In genomic region chr3:146160964-146161724, GRCh38 we compare ENCODE assay signal across 8 cellular contexts. TPM values are rescaled to one million over a fixed set of nuclear protein-coding genes. Genes with fewer than 3 reads are reported as not detected.
A peak's percentile ranks its signal among the peaks of the same experiment; 100 is the strongest.
DNase-seq lines count a peak whose midpoint lies in the region; ATAC-seq and TF ChIP-seq lines count a peak whose summit lies in the region.

TSS of gene PLOD2 (minus strand) at chr3:146161184. CDS start at chr3:146160989, 195 bp downstream.

- WGBS in HUES64: 4% methylated on average over 76 of the region's 76 CpGs
- 0 to 3% (median 1%) methylated on average over 33 to 76 of the region's 76 CpGs for WGBS in spleen, 5 donors

- no peaks in the 10 kb centered on the region for H3K9me3 ChIP-seq in HUES64 (ENCODE audit: insufficient read depth, low read depth, low read length)
- H3K9me3 ChIP-seq in spleen: no peaks in the 10 kb centered on the region

- peak within 1 kb of the TSS; percentile 76 for H3K9ac ChIP-seq in HUES64 (ENCODE audit: low read depth, low read length)

- TF ChIP-seq CTCF in spleen (IDR thresholded peaks at IDR 0.05 in 8 of 11, conservative IDR thresholded peaks at IDR 0.05 in 3 of 11): no peak

- peak within 1 kb of the TSS; percentile 80 for H3K4me3 ChIP-seq in HUES64 (ENCODE audit: low read length)
- H3K4me3 ChIP-seq in spleen: peak within 1 kb of the TSS; percentile 47 to 84 (median 60)

- H3K27me3 ChIP-seq in HUES64 (ENCODE audit: insufficient read depth, low read length) (peaks cover 15% of the 10 kb centered on the region; the same call in 1 of the 2 replicates), spleen (replicated peaks in 1 of 7) (peaks cover 0 to 49% (median 12%) of the 10 kb centered on the region in 7 donors)

- H3K4me1 ChIP-seq in HUES64 (ENCODE audit: insufficient read depth, low read length): peaks cover 43% of the 10 kb centered on the region
- H3K4me1 ChIP-seq in spleen: peaks cover 5 to 59% (median 26%) of the 10 kb centered on the region in 6 donors

- DNase-seq in DMS79 (lab: John Stamatoyannopoulos, UW): peak; percentile 36
- peak; percentile 35 for DNase-seq in SW480 (ENCODE audit: low spot score)
- DNase-seq in dedifferentiated amniotic fluid mesenchymal stem cell (ENCODE audit: extremely low spot score): peak; percentile 88
- DNase-seq in kidney tubule cell (ENCODE audit: low spot score): peak; percentile 96
- peak; percentile 79 for DNase-seq in spleen
- DNase-seq in NCI-H2029 treated with DMSO at 0.1 percent for 48 hours (lab: John Stamatoyannopoulos, UW): no peak

- intact Hi-C loops in spleen (cut with DNase I; ENCODE audit: low total_unique reads): no loop called here

- H3K27ac ChIP-seq in HUES64 (ENCODE audit: low read depth, low read length) (peak within 1 kb of the TSS; percentile 69; the same call in 1 of the 2 replicates), spleen (peak within 1 kb of the TSS; percentile 81 to 94 (median 90))

- peak in 1 of 3 donors; percentile 47 for TF ChIP-seq POLR2A in spleen (IDR thresholded peaks at IDR 0.05)

- no peaks in the 10 kb centered on the region for H3K36me3 ChIP-seq in HUES64 (ENCODE audit: insufficient read depth, low read length)
- no peaks in the 10 kb centered on the region for H3K36me3 ChIP-seq in spleen

- ATAC-seq in GM21360 (IDR thresholded peaks at IDR 0.05; ENCODE audit: unreplicated experiment): peak; percentile 56

RNA-seq across cellular contexts. Expression of gene PLOD2, which starts in this region (rescaled TPM):
- polyA plus RNA-seq in HUES64 (2013, experiment 1 of 2): 15.7 TPM
- polyA plus RNA-seq in HUES64 (2013, experiment 2 of 2): 24.5 TPM
- 10 to 100 TPM in 6 of 7 donors, 1 to 10 TPM in 1; 8.8 to 35.8 (median 11.9) TPM for total RNA-seq in spleen
- 1 to 10 TPM; 3.5 to 4.9 (median 4.7) TPM for polyA plus RNA-seq in spleen
